ENCODE assay signal across 1 cellular context in genomic region chr16:29783094-29783953, GRCh38.
A peak's percentile ranks its signal among the peaks of the same experiment; 100 is the strongest.
TF ChIP-seq lines count a peak whose summit lies in the region.
"Not testable (repeated sequence)": the region's sequence is repeated elsewhere in the genome, so short reads cannot be mapped to it uniquely, and the experiment has no call there.

No MANE protein-coding gene starts in this region.

TF ChIP-seq in HepG2, 621 proteins besides CTCF, POLR2A, EP300 and RAD21:
- TF ChIP-seq SOX5 (CRISPR knock-in tag; IDR thresholded peaks at IDR 0.05; ENCODE audit: borderline replicate concordance) = peak; percentile 23; the same call in 1 of the 2 replicates
- TF ChIP-seq HNF4A (CRISPR knock-in tag; IDR thresholded peaks at IDR 0.05) = peak; percentile 56; the same call in 1 of the 2 replicates
- peak; percentile 58; the same call in 1 of the 2 replicates for TF ChIP-seq TFE3 (CRISPR knock-in tag; IDR thresholded peaks at IDR 0.05)
- 0 out of 4 replicates have a peak, but pooled peaks of 1 of the 2 experiments have one; percentile 46 for TF ChIP-seq NR2F1 (CRISPR knock-in tag; IDR thresholded peaks at IDR 0.05)
- peak; percentile 24; the same call in 1 of the 2 replicates for TF ChIP-seq NR2F6 (IDR thresholded peaks at IDR 0.05)
- TF ChIP-seq NR2F6 (CRISPR knock-in tag; IDR thresholded peaks at IDR 0.05); SOX6 (IDR thresholded peaks at IDR 0.05): not testable (repeated sequence)
- peak; percentile 34; the same call in 1 of the 2 replicates for TF ChIP-seq SOX6 (CRISPR knock-in tag; IDR thresholded peaks at IDR 0.05)
